ENCODE assay signal across 9 cellular contexts in the genomic region with DNA sequence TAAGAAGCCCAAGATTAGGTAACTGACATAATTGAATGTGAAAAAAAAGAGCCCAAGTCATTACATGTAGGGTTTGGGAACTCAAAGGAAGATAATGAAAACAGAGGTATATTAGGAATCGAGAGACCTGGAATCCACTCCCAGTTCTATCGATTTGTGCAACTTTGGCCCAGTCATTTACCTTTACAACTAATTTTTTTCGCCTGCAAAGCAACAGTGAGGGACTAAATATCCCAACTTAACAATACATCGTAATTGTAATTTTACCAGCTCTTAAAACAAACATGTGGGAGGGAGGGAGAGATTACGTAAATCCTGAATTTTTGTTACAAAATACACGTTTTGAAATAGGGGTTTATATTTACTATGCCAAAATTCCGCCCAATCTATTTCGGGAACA. TPM values are rescaled to one million over a fixed set of nuclear protein-coding genes. Genes with fewer than 3 reads are reported as not detected.
A peak's percentile ranks its signal among the peaks of the same experiment; 100 is the strongest.
DNase-seq lines count a peak whose midpoint lies in the region; ATAC-seq and TF ChIP-seq lines count a peak whose summit lies in the region.
"Had no signal": no experiment of that assay in that cellular context is flagged by ENCODE, and none has a peak within 500 bp of the region (broad histone marks: within the 10 kb centered on the region; RNA-seq: fewer than 3 reads in every experiment).

No MANE protein-coding gene starts in this region.

- H3K27me3 Mint-ChIP-seq in central memory CD8-positive, alpha-beta T cell, result peaks cover 7% of the 10 kb centered on the region
- peaks cover 16% of the 10 kb centered on the region for H3K27me3 Mint-ChIP-seq in nephron (ENCODE audit: low read depth)

- DNase-seq in central memory CD8-positive, alpha-beta T cell (ENCODE audit: low spot score in 2 of 2), result no peak
- DNase-seq in dedifferentiated amniotic fluid mesenchymal stem cell (ENCODE audit: extremely low spot score) (no peak), NCI-H128 (lab: John Stamatoyannopoulos, UW; ENCODE audit: unreplicated experiment) (no peak)
- DNase-seq: NCI-H510A had no signal

- H3K4me2 ChIP-seq in BLaER1, result peak overlapping the region; percentile 91

- H3K9me3 ChIP-seq in BLaER1, result peaks cover 11% of the 10 kb centered on the region; the same call in 1 of the 2 replicates
- peaks cover 9% of the 10 kb centered on the region; the same call in 1 of the 2 replicates for H3K9me3 ChIP-seq in HUES64 (ENCODE audit: insufficient read depth, low read depth, low read length)

- peaks cover 44% of the 10 kb centered on the region for H3K4me1 Mint-ChIP-seq in central memory CD8-positive, alpha-beta T cell
- H3K4me1 Mint-ChIP-seq in nephron, result peaks cover 40% of the 10 kb centered on the region

- H3K9ac ChIP-seq in BLaER1, result peak overlapping the region; percentile 89
- no peak overlapping the region for H3K9ac ChIP-seq in HUES64 (ENCODE audit: low read depth, low read length)

- H3K27me3 ChIP-seq in BLaER1 (no peaks in the 10 kb centered on the region), HUES64 (ENCODE audit: insufficient read depth, low read length) (peaks cover 38% of the 10 kb centered on the region)

- H3K4me3 Mint-ChIP-seq in central memory CD8-positive, alpha-beta T cell, result peak overlapping the region; percentile 98
- peak overlapping the region; percentile 81 to 99 (median 84) for H3K4me3 Mint-ChIP-seq in nephron

- H3K4me3 ChIP-seq in BLaER1 (peak overlapping the region; percentile 97), HUES64 (ENCODE audit: low read length) (peak overlapping the region; percentile 99; the same call in 1 of the 2 replicates)

- H3K36me3 ChIP-seq in BLaER1, result peaks cover 14% of the 10 kb centered on the region
- no peaks in the 10 kb centered on the region for H3K36me3 ChIP-seq in HUES64 (ENCODE audit: insufficient read depth, low read length)

- no peak for ATAC-seq in central memory CD8-positive, alpha-beta T cell (replicated peaks; ENCODE audit: extremely low read depth, poor library complexity, severe bottlenecking)
- ATAC-seq in GM21390 (IDR thresholded peaks at IDR 0.05; ENCODE audit: unreplicated experiment), result no peak
- no peak for ATAC-seq in HG03095 (IDR thresholded peaks at IDR 0.05; ENCODE audit: unreplicated experiment)

- peaks cover 8% of the 10 kb centered on the region for H3K36me3 Mint-ChIP-seq in central memory CD8-positive, alpha-beta T cell (ENCODE audit: insufficient read depth)
- peaks cover 11% of the 10 kb centered on the region for H3K36me3 Mint-ChIP-seq in nephron (ENCODE audit: low read depth)

- WGBS in HUES64, result 97% methylated on average over 3 of the region's 8 CpGs

- H3K27ac ChIP-seq in BLaER1 (no peak overlapping the region), HUES64 (ENCODE audit: low read depth, low read length) (no peak overlapping the region)

- H3K4me1 ChIP-seq in BLaER1 (peaks cover 40% of the 10 kb centered on the region), HUES64 (ENCODE audit: insufficient read depth, low read length) (peaks cover 6% of the 10 kb centered on the region; the same call in 1 of the 2 replicates)

- no peak for TF ChIP-seq CTCF in nephron (IDR thresholded peaks at IDR 0.05; ENCODE audit: unreplicated experiment in 3 of 3)

- H3K27ac Mint-ChIP-seq in central memory CD8-positive, alpha-beta T cell (ENCODE audit: low read depth), result no peak overlapping the region
- peak overlapping the region in 1 of 3 experiments; percentile 10 for H3K27ac Mint-ChIP-seq in nephron

- H4K20me1 ChIP-seq in BLaER1, result peaks cover 45% of the 10 kb centered on the region

- H3K9me3 Mint-ChIP-seq in central memory CD8-positive, alpha-beta T cell, result peaks cover 5% of the 10 kb centered on the region
- no peaks in the 10 kb centered on the region for H3K9me3 Mint-ChIP-seq in nephron

RNA-seq across cellular contexts. Expression of a gene that starts 1.4 kb away (rescaled TPM):
- 11.9 TPM for polyA plus RNA-seq in HUES64 (2013, experiment 1 of 2)
- polyA plus RNA-seq in HUES64 (2013, experiment 2 of 2), result 13.2 TPM
